8 cellular contexts compared by ENCODE assay signal in genomic region chr11:59186130-59186594, GRCh38. TPM values are rescaled to one million over a fixed set of nuclear protein-coding genes. Genes with fewer than 3 reads are reported as not detected.
DNase-seq lines count a peak whose midpoint lies in the region; ATAC-seq lines count a peak whose summit lies in the region.

No MANE protein-coding gene starts in this region.

- H3K4me1 Mint-ChIP-seq in T-helper 17 cell = peaks cover 2% of the 10 kb centered on the region

- H3K27ac ChIP-seq in caudate nucleus (ENCODE audit: low read depth, low read length) = peak overlapping the region; percentile 67
- peak overlapping the region; percentile 91 to 95 for H3K27ac ChIP-seq in mucosa of rectum (ENCODE audit: low read depth in 2 of 2, low read length in 2 of 2)
- no peak overlapping the region for H3K27ac ChIP-seq in aorta (ENCODE audit: low read depth in 1 of 2, low read length in 2 of 2)

- H3K9me3 ChIP-seq in T-helper 17 cell (ENCODE audit: control insufficient read depth, low read length, poor library complexity, severe bottlenecking) (no peaks in the 10 kb centered on the region), mucosa of rectum (ENCODE audit: control insufficient read depth in 2 of 2, low read length in 2 of 2) (no peaks in the 10 kb centered on the region), aorta (ENCODE audit: control insufficient read depth, low read length) (no peaks in the 10 kb centered on the region)

- H3K4me1 ChIP-seq in mucosa of rectum (ENCODE audit: control insufficient read depth in 2 of 2, insufficient read depth in 2 of 2, low read length in 2 of 2) (peaks cover 82 to 86% of the 10 kb centered on the region in 2 donors), aorta (ENCODE audit: control insufficient read depth in 1 of 2, insufficient read depth in 2 of 2, low read length in 2 of 2) (no peaks in the 10 kb centered on the region)

- peaks cover 12% of the 10 kb centered on the region for H3K27me3 Mint-ChIP-seq in T-helper 17 cell

- ATAC-seq in Right ventricle myocardium superior (ENCODE audit: poor library complexity) = peak; percentile 28
- no peak for ATAC-seq in left cardiac atrium
- peak; percentile 87 for ATAC-seq in HG02884 (IDR thresholded peaks at IDR 0.05; ENCODE audit: unreplicated experiment)
- ATAC-seq in T-helper 17 cell = peak; percentile 70
- ATAC-seq in aorta (ENCODE audit: low FRiP score) = no peak

- 71 to 73% methylated on average over 5 of the region's 5 CpGs for WGBS in aorta, 2 donors

- no peak overlapping the region for H3K4me3 Mint-ChIP-seq in T-helper 17 cell

- H3K9ac ChIP-seq in mucosa of rectum (ENCODE audit: low read depth in 1 of 2, low read length in 2 of 2) = peak overlapping the region; percentile 71 to 74

- intact Hi-C loops in Right ventricle myocardium superior (cut with DNase I) (no loop called here), left cardiac atrium (cut with DNase I) (no loop called here), aorta (cut with DNase I) (no loop called here)

- H3K4me3 ChIP-seq in mucosa of rectum (ENCODE audit: low read length in 2 of 2) = peak overlapping the region; percentile 46 to 70
- H3K4me3 ChIP-seq in aorta (ENCODE audit: low read length in 2 of 2) = no peak overlapping the region

- H3K27ac Mint-ChIP-seq in T-helper 17 cell = no peak overlapping the region

- DNase-seq in Right ventricle myocardium superior = no peak
- no peak for DNase-seq in left cardiac atrium
- peak; percentile 39 to 43 (median 39) for DNase-seq in T-helper 17 cell
- DNase-seq in caudate nucleus (lab: John Stamatoyannopoulos, UW) = peak in 27 of 61 donors; percentile 14 to 63 (median 31)
- peak; percentile 86 for DNase-seq in ureter (ENCODE audit: low spot score)
- no peak for DNase-seq in aorta

- H3K36me3 ChIP-seq in mucosa of rectum (ENCODE audit: control insufficient read depth in 2 of 2, insufficient read depth in 2 of 2, low read length in 2 of 2) (peaks cover 23 to 58% of the 10 kb centered on the region in 2 donors), aorta (ENCODE audit: control insufficient read depth in 1 of 2, insufficient read depth in 2 of 2, low read length in 1 of 2) (peaks cover 0 to 1% of the 10 kb centered on the region in 2 donors)

- peaks cover 4% of the 10 kb centered on the region for H3K36me3 Mint-ChIP-seq in T-helper 17 cell (ENCODE audit: low read depth)

- no peaks in the 10 kb centered on the region for H3K27me3 ChIP-seq in mucosa of rectum (ENCODE audit: control insufficient read depth in 2 of 2, insufficient read depth in 2 of 2, low read length in 2 of 2)
- no peaks in the 10 kb centered on the region for H3K27me3 ChIP-seq in aorta (ENCODE audit: control insufficient read depth in 1 of 2, insufficient read depth in 2 of 2, low read length in 1 of 2)

RNA-seq across cellular contexts. Expression of gene DTX4, which starts 14.2 kb away (rescaled TPM):
- total RNA-seq in Right ventricle myocardium superior = 1.7 TPM
- total RNA-seq in left cardiac atrium = 1 to 10 TPM; 3.6 to 5.0 TPM
- total RNA-seq in T-helper 17 cell = 1 to 10 TPM; 1.1 to 1.4 TPM
- 126 TPM for total RNA-seq in ureter
- total RNA-seq in aorta = 1 to 10 TPM; 2.6 to 7.1 TPM
- 10 to 100 TPM in 1 of 2 donors, 1 to 10 TPM in 1; 4.0 to 10.0 TPM for polyA plus RNA-seq in aorta

RNA-seq across cellular contexts. Expression of gene MPEG1, which starts 26.6 kb away (rescaled TPM):
- 13.8 TPM for total RNA-seq in Right ventricle myocardium superior
- 10 to 100 TPM; 16.4 to 38.1 TPM for total RNA-seq in left cardiac atrium
- total RNA-seq in T-helper 17 cell = 10 to 100 TPM in 1 of 2 donors, 1 to 10 TPM in 1; 5.4 to 12.0 TPM
- total RNA-seq in ureter = 9.4 TPM
- total RNA-seq in aorta = 10 to 100 TPM; 27.0 to 27.1 TPM
- 10 to 100 TPM in 1 of 2 donors, 1 to 10 TPM in 1; 4.3 to 23.0 TPM for polyA plus RNA-seq in aorta

RNA-seq across cellular contexts. Expression of gene FAM111A, which starts 43.5 kb away (rescaled TPM):
- 8.8 TPM for total RNA-seq in Right ventricle myocardium superior
- total RNA-seq in left cardiac atrium = 10 to 100 TPM in 1 of 2 donors, 1 to 10 TPM in 1; 7.8 to 14.6 TPM
- 10 to 100 TPM; 60.5 to 63.6 TPM for total RNA-seq in T-helper 17 cell
- 42.8 TPM for total RNA-seq in ureter
- 10 to 100 TPM; 19.0 to 49.0 TPM for total RNA-seq in aorta
- 10 to 100 TPM in 1 of 2 donors, 1 to 10 TPM in 1; 5.8 to 29.6 TPM for polyA plus RNA-seq in aorta

Comparison
In these comparisons a context has a peak if more than half of its experiments do, and no peak if none do; other contexts are left out.
1. ATAC-seq: peak in Right ventricle myocardium superior (single experiment), HG02884 (single experiment) and T-helper 17 cell (single experiment); none in left cardiac atrium (0 of 2) and aorta (single experiment).
2. DNase-seq: peak in T-helper 17 cell (3 of 3) and ureter (single experiment); none in Right ventricle myocardium superior (single experiment), left cardiac atrium (single experiment) and aorta (0 of 2).
3. H3K27ac ChIP-seq: peak in caudate nucleus (single experiment) and mucosa of rectum (2 of 2); none in aorta (0 of 2).
4. H3K4me3 ChIP-seq: peak in mucosa of rectum (2 of 2); none in aorta (0 of 2).
5. RNA of gene DTX4, which starts 14.2 kb away (total RNA-seq): 126 TPM in ureter (single experiment); 2.6 to 7.1 TPM in aorta, 3.6 to 5.0 TPM in left cardiac atrium, 1.7 TPM in Right ventricle myocardium superior (single experiment) and 1.1 to 1.4 TPM in T-helper 17 cell; every median in the first group is over 10 times any median in the second.